18 cellular contexts compared by ENCODE assay signal in genomic region chr7:12722720-12723241, GRCh38. TPM values are rescaled to one million over a fixed set of nuclear protein-coding genes. Genes with fewer than 3 reads are reported as not detected.
A peak's percentile ranks its signal among the peaks of the same experiment; 100 is the strongest.
DNase-seq lines count a peak whose midpoint lies in the region; ATAC-seq and TF ChIP-seq lines count a peak whose summit lies in the region.
"Had no signal": no experiment of that assay in that cellular context is flagged by ENCODE, and none has a peak within 500 bp of the region (broad histone marks: within the 10 kb centered on the region; RNA-seq: fewer than 3 reads in every experiment).

No MANE protein-coding gene starts in this region.

- peaks cover 16% of the 10 kb centered on the region for H3K4me1 ChIP-seq in mammary epithelial cell (ENCODE audit: insufficient read depth, low read length)
- H3K4me1 ChIP-seq in effector memory CD4-positive, alpha-beta T cell (ENCODE audit: control insufficient read depth, insufficient read depth, low read length, poor library complexity, severe bottlenecking) = peaks cover 4% of the 10 kb centered on the region
- H3K4me1 ChIP-seq in thyroid gland = peaks cover 8 to 13% of the 10 kb centered on the region in 2 donors

- H3K9me3 Mint-ChIP-seq in MCF 10A (ENCODE audit: unreplicated experiment) (peaks cover 7% of the 10 kb centered on the region), WTC11 (no peaks in the 10 kb centered on the region)
- H3K9me3 Mint-ChIP-seq in stimulated activated effector memory CD8-positive, alpha-beta T cell treated with anti-CD3 and anti-CD28 coated beads, Interleukin-12 subunit alpha, Interleukin-12 subunit beta, amount 100 ng/mL, for 72 hours = no peaks in the 10 kb centered on the region

- DNase-seq in MCF 10A (ENCODE audit: unreplicated experiment) (no peak), mammary epithelial cell (no peak), WTC11 (ENCODE audit: low spot score) (no peak), erythroblast (lab: John Stamatoyannopoulos, UW) (peak; percentile 85 to 90), 8988T (no peak), thyroid gland (no peak)
- DNase-seq in stimulated activated effector memory CD8-positive, alpha-beta T cell treated with anti-CD3 and anti-CD28 coated beads, Interleukin-12 subunit alpha, Interleukin-12 subunit beta, amount 100 ng/mL, for 72 hours (ENCODE audit: low spot score in 2 of 2) = no peak
- no peak for DNase-seq in effector memory CD4-positive, alpha-beta T cell
- DNase-seq: activated naive CD4-positive, alpha-beta T cell treated with Interleukin-2 at 50 U/mL for 16 hours; GDM1; H7; heart right ventricle; NCI-H187 treated with DMSO at 0.1 percent for 48 hours; NCI-H446; sigmoid colon; T-helper 9 cell had no signal

- peak; percentile 39; the same call in 1 of the 2 replicates for ATAC-seq in WTC11
- peak; percentile 80 for ATAC-seq in stimulated activated effector memory CD8-positive, alpha-beta T cell treated with anti-CD3 and anti-CD28 coated beads, Interleukin-12 subunit alpha, Interleukin-12 subunit beta, amount 100 ng/mL, for 72 hours
- ATAC-seq: heart right ventricle, Right ventricle myocardium inferior had no signal

- no peaks in the 10 kb centered on the region for H3K79me2 ChIP-seq in mammary epithelial cell (ENCODE audit: insufficient read depth, low read length)

- CTCF ChIA-PET in MCF 10A (lab: Yijun Ruan, JAX) (no interaction called here), mammary epithelial cell (lab: Charles Lee; ENCODE audit: low non-redundant PET) (no interaction called here), WTC11 (lab: Charles Lee) (no interaction called here)

- no peaks in the 10 kb centered on the region for H3K36me3 Mint-ChIP-seq in MCF 10A (ENCODE audit: insufficient read depth, unreplicated experiment)
- H3K36me3 Mint-ChIP-seq in WTC11 = peaks cover 3% of the 10 kb centered on the region; the same call in 1 of the 2 replicates
- no peaks in the 10 kb centered on the region for H3K36me3 Mint-ChIP-seq in stimulated activated effector memory CD8-positive, alpha-beta T cell treated with anti-CD3 and anti-CD28 coated beads, Interleukin-12 subunit alpha, Interleukin-12 subunit beta, amount 100 ng/mL, for 72 hours

- H4K20me1 ChIP-seq in mammary epithelial cell (ENCODE audit: insufficient read depth, low read length) = no peaks in the 10 kb centered on the region

- POLR2A ChIA-PET in MCF 10A (lab: Yijun Ruan, JAX) = no interaction called here
- POLR2A ChIA-PET in WTC11 (lab: Charles Lee) = no interaction called here

- peaks cover 27% of the 10 kb centered on the region for H3K4me1 Mint-ChIP-seq in MCF 10A (ENCODE audit: insufficient read depth, unreplicated experiment)
- peaks cover 51% of the 10 kb centered on the region for H3K4me1 Mint-ChIP-seq in WTC11
- peaks cover 28% of the 10 kb centered on the region for H3K4me1 Mint-ChIP-seq in stimulated activated effector memory CD8-positive, alpha-beta T cell treated with anti-CD3 and anti-CD28 coated beads, Interleukin-12 subunit alpha, Interleukin-12 subunit beta, amount 100 ng/mL, for 72 hours

- H3K9me3 ChIP-seq in mammary epithelial cell (replicated peaks; ENCODE audit: insufficient read depth, low read length) (no peaks in the 10 kb centered on the region), thyroid gland (no peaks in the 10 kb centered on the region)
- no peaks in the 10 kb centered on the region for H3K9me3 ChIP-seq in effector memory CD4-positive, alpha-beta T cell (ENCODE audit: control insufficient read depth, low read length)
- H3K9me3 ChIP-seq: heart right ventricle, sigmoid colon, suprapubic skin had no signal

- H3K27me3 ChIP-seq in mammary epithelial cell (ENCODE audit: insufficient read depth, low read length) (no peaks in the 10 kb centered on the region), thyroid gland (no peaks in the 10 kb centered on the region)
- no peaks in the 10 kb centered on the region for H3K27me3 ChIP-seq in effector memory CD4-positive, alpha-beta T cell (replicated peaks; ENCODE audit: control insufficient read depth, insufficient read depth, low read length, poor library complexity, severe bottlenecking)
- H3K27me3 ChIP-seq: heart right ventricle, sigmoid colon, suprapubic skin had no signal

- intact Hi-C loops in MCF 10A (cut with micrococcal nuclease) (no loop called here), mammary epithelial cell (cut with micrococcal nuclease) (no loop called here), thyroid gland (cut with DNase I) (no loop called here)

- H3K27ac ChIP-seq in mammary epithelial cell (ENCODE audit: insufficient read depth, low read depth, low read length) (no peak overlapping the region), thyroid gland (no peak overlapping the region)
- no peak overlapping the region for H3K27ac ChIP-seq in effector memory CD4-positive, alpha-beta T cell (ENCODE audit: insufficient read depth, low read length, poor library complexity, severe bottlenecking)
- H3K27ac ChIP-seq: heart right ventricle, sigmoid colon had no signal

- H3K27ac Mint-ChIP-seq in MCF 10A (ENCODE audit: low read depth, unreplicated experiment) (peak overlapping the region; percentile 92), WTC11 (peak overlapping the region; percentile 25)
- H3K27ac Mint-ChIP-seq in stimulated activated effector memory CD8-positive, alpha-beta T cell treated with anti-CD3 and anti-CD28 coated beads, Interleukin-12 subunit alpha, Interleukin-12 subunit beta, amount 100 ng/mL, for 72 hours = peak overlapping the region; percentile 22

- no peak overlapping the region for H2AFZ ChIP-seq in mammary epithelial cell (ENCODE audit: low read depth, low read length)

- TF ChIP-seq POLR2A in erythroblast (IDR thresholded peaks at IDR 0.05; ENCODE audit: low read length) (peak; percentile 78), thyroid gland (IDR thresholded peaks at IDR 0.05) (no peak)

- no peak overlapping the region for H3K4me2 ChIP-seq in mammary epithelial cell (ENCODE audit: insufficient read depth, low read depth, low read length)

- no peak overlapping the region for H3K9ac ChIP-seq in mammary epithelial cell (ENCODE audit: insufficient read depth, low read length)

- dilution Hi-C loops in mammary epithelial cell (cut with HindIII; ENCODE audit: low sequenced_read_pairs) = no loop called here

- H3K4me3 ChIP-seq in mammary epithelial cell (replicated peaks in 1 of 3; ENCODE audit: insufficient read depth in 1 of 3, low read depth in 2 of 3, low read length in 3 of 3) = no peak overlapping the region
- H3K4me3 ChIP-seq in effector memory CD4-positive, alpha-beta T cell (ENCODE audit: insufficient read depth, low read depth, low read length, poor library complexity, severe bottlenecking) = no peak overlapping the region
- H3K4me3 ChIP-seq in thyroid gland (replicated peaks in 1 of 3) = no peak overlapping the region
- H3K4me3 ChIP-seq: heart right ventricle, sigmoid colon, suprapubic skin had no signal

- TF ChIP-seq CTCF in MCF 10A (IDR thresholded peaks at IDR 0.05; ENCODE audit: unreplicated experiment) = no peak
- no peak for TF ChIP-seq CTCF in mammary epithelial cell (conservative IDR thresholded peaks at IDR 0.05 in 1 of 2, IDR thresholded peaks at IDR 0.05 in 1 of 2; ENCODE audit: extremely low read depth in 1 of 2, insufficient read depth in 1 of 2, low read depth in 1 of 2, low read length in 2 of 2)
- TF ChIP-seq CTCF in WTC11 (IDR thresholded peaks at IDR 0.05) = no peak
- no peak for TF ChIP-seq CTCF in thyroid gland (IDR thresholded peaks at IDR 0.05)

- in situ Hi-C loops in mammary epithelial cell (cut with MboI; ENCODE audit: low sequenced_read_pairs in 2 of 2) = no loop called here

- no TSS peak for BruUV-seq in MCF 10A (replicated peaks; lab: Mats Ljungman, UMichigan)
- BruUV-seq in mammary epithelial cell (replicated peaks; lab: Mats Ljungman, UMichigan) = no TSS peak

- H3K27me3 Mint-ChIP-seq in MCF 10A (ENCODE audit: insufficient read depth, unreplicated experiment) (no peaks in the 10 kb centered on the region), WTC11 (ENCODE audit: low read depth) (no peaks in the 10 kb centered on the region; the same call in 1 of the 2 replicates)

- WGBS in mammary epithelial cell (ENCODE audit: low coverage, missing lambda C conversion rate) = 95% methylated on average over 2 of the region's 2 CpGs
- WGBS in thyroid gland, 2 donors = 73 to 83% methylated on average over 2 of the region's 2 CpGs

- no peaks in the 10 kb centered on the region for H3K36me3 ChIP-seq in mammary epithelial cell (ENCODE audit: insufficient read depth, low read length)
- no peaks in the 10 kb centered on the region for H3K36me3 ChIP-seq in effector memory CD4-positive, alpha-beta T cell (ENCODE audit: control insufficient read depth, insufficient read depth, low read length)
- H3K36me3 ChIP-seq in thyroid gland = no peaks in the 10 kb centered on the region
- H3K36me3 ChIP-seq: heart right ventricle, sigmoid colon, suprapubic skin had no signal

- H3K4me3 Mint-ChIP-seq in MCF 10A (ENCODE audit: unreplicated experiment) = no peak overlapping the region
- no peak overlapping the region for H3K4me3 Mint-ChIP-seq in WTC11
- no peak overlapping the region for H3K4me3 Mint-ChIP-seq in stimulated activated effector memory CD8-positive, alpha-beta T cell treated with anti-CD3 and anti-CD28 coated beads, Interleukin-12 subunit alpha, Interleukin-12 subunit beta, amount 100 ng/mL, for 72 hours

TF ChIP-seq in WTC11, 78 proteins besides CTCF, POLR2A, EP300 and RAD21 (continues in another document):
- no peak for TF ChIP-seq SP1 (CRISPR knock-in tag; conservative IDR thresholded peaks at IDR 0.05)
- no peak for TF ChIP-seq USF1 (CRISPR knock-in tag; IDR thresholded peaks at IDR 0.05)
- TF ChIP-seq TP53 (CRISPR knock-in tag; IDR thresholded peaks at IDR 0.05) = no peak

RNA-seq across cellular contexts. Expression of gene ARL4A, which starts 35.3 kb away (rescaled TPM):
- 30.7 and 42.6 TPM in 2 replicates for total RNA-seq in MCF 10A (2022)
- total RNA-seq in mammary epithelial cell = 10 to 100 TPM; 24.9 to 57.3 TPM
- 28.5 TPM for polyA plus RNA-seq in mammary epithelial cell
- 13.4 TPM for polyA minus RNA-seq in mammary epithelial cell
- 20.9 to 25.4 TPM (median 21.9 TPM) in 3 replicates for total RNA-seq in WTC11 (2021)
- 10 to 100 TPM; 30.6 to 87.6 (median 43.4) TPM for total RNA-seq in thyroid gland

Comparison
In these comparisons a context has a peak if more than half of its experiments do, and no peak if none do; other contexts are left out.
1. DNase-seq: peak in erythroblast (2 of 2); none in MCF 10A (single experiment), mammary epithelial cell (single experiment), WTC11 (single experiment), stimulated activated effector memory CD8-positive, alpha-beta T cell treated with anti-CD3 and anti-CD28 coated beads, Interleukin-12 subunit alpha, Interleukin-12 subunit beta, amount 100 ng/mL, for 72 hours (0 of 2), 8988T (single experiment), effector memory CD4-positive, alpha-beta T cell (0 of 3) and thyroid gland (0 of 2).
2. H3K27ac Mint-ChIP-seq: peak in every context shown above with its lines; median percentile 92 in MCF 10A; 25 in WTC11; 22 in stimulated activated effector memory CD8-positive, alpha-beta T cell treated with anti-CD3 and anti-CD28 coated beads, Interleukin-12 subunit alpha, Interleukin-12 subunit beta, amount 100 ng/mL, for 72 hours.